Comparison of ENCODE assay signal across 1 cellular context in the genomic region with DNA sequence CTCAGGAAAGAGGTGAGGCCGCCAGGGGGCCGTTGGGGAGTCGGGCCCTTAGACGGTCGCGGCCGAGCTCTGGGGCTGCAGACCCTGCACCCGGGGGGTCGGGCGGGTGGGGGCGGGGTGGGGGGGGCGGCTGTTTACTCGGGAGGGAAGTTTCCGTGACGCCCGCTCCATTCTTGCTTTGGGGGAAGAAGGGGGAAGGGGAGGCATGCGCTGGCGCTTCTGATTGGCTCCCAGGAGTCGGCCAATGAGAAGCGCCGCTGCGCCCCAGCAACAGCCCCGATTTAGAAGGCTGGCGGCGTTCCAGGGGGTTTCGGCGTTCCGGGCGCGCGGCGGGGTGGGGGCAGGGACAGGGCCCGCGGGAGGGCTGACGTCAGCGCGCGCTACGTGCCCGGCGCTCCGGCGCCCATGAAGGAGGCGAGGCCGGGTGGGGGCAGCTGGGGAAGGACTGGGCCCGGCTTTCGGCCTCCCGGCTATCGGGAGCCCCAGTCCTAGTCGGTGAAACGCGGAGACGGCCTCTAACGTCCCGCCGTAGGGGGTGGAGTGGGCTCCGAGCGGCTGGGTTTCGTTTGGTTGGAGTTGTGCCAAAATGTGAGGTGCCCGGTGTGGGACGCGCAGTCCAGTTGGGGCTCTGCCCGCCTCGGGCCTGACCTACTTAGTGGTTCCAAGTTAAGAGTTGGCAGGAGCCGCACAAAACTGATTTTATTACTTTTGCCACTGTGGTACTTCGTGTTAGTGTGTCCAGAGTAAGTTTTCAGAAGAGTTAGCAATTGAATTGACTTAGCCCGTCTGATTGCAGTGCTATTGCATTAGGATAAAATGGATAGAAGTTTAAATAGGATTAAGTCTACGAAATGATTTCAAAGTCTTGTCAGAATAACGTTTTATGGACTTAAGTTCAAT.
TF ChIP-seq lines count a peak whose summit lies in the region.

No MANE protein-coding gene starts in this region.

TF ChIP-seq in SK-N-SH, 30 proteins besides CTCF, POLR2A, EP300 and RAD21 (continued from another document):
- TF ChIP-seq REST (IDR thresholded peaks at IDR 0.05; ENCODE audit: low read depth, low read length) (no peak), CHD2 (IDR thresholded peaks at IDR 0.05; ENCODE audit: low read length, partially characterized antibody) (peak; percentile 86), RFX5 (IDR thresholded peaks at IDR 0.05; ENCODE audit: low read length) (peak; percentile 96), TAF1 (IDR thresholded peaks at IDR 0.05; ENCODE audit: borderline replicate concordance, low read depth, low read length) (peak; percentile 71), USF1 (IDR thresholded peaks at IDR 0.05; ENCODE audit: borderline replicate concordance, low read depth) (0 out of 2 replicates have a peak, but pooled peaks have one; percentile 23), ZBTB33 (IDR thresholded peaks at IDR 0.05; ENCODE audit: borderline replicate concordance, low read depth) (no peak), TEAD4 (IDR thresholded peaks at IDR 0.05; ENCODE audit: borderline replicate concordance, insufficient read depth) (peak; percentile 62; the same call in 1 of the 2 replicates), IRF3 (IDR thresholded peaks at IDR 0.05; ENCODE audit: low read depth, low read length) (peak; percentile 34; the same call in 1 of the 2 replicates), JUND (IDR thresholded peaks at IDR 0.05) (peak; percentile 30; the same call in 1 of the 2 replicates), POLR2AphosphoS5 (IDR thresholded peaks at IDR 0.05; ENCODE audit: low read depth, low read length) (peak; percentile 83), TCF12 (IDR thresholded peaks at IDR 0.05) (peak; percentile 44; the same call in 1 of the 2 replicates), YY1 (IDR thresholded peaks at IDR 0.05; ENCODE audit: low read depth) (peak; percentile 54; the same call in 1 of the 2 replicates), ELF1 (IDR thresholded peaks at IDR 0.05) (peak; percentile 38; the same call in 1 of the 2 replicates)
- TF ChIP-seq, protein P1, sequence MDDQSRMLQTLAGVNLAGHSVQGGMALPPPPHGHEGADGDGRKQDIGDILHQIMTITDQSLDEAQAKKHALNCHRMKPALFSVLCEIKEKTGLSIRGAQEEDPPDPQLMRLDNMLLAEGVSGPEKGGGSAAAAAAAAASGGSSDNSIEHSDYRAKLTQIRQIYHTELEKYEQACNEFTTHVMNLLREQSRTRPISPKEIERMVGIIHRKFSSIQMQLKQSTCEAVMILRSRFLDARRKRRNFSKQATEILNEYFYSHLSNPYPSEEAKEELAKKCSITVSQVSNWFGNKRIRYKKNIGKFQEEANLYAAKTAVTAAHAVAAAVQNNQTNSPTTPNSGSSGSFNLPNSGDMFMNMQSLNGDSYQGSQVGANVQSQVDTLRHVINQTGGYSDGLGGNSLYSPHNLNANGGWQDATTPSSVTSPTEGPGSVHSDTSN (IDR thresholded peaks at IDR 0.05): peak; percentile 31
- TF ChIP-seq, protein P2, sequence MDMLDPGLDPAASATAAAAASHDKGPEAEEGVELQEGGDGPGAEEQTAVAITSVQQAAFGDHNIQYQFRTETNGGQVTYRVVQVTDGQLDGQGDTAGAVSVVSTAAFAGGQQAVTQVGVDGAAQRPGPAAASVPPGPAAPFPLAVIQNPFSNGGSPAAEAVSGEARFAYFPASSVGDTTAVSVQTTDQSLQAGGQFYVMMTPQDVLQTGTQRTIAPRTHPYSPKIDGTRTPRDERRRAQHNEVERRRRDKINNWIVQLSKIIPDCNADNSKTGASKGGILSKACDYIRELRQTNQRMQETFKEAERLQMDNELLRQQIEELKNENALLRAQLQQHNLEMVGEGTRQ (IDR thresholded peaks at IDR 0.05; ENCODE audit: borderline replicate concordance, low read depth, low read length): no peak
TF ChIP-seq in SK-N-SH: peak in this region for 21.
